ENCODE assay signal across 28 cellular contexts in the genomic region with DNA sequence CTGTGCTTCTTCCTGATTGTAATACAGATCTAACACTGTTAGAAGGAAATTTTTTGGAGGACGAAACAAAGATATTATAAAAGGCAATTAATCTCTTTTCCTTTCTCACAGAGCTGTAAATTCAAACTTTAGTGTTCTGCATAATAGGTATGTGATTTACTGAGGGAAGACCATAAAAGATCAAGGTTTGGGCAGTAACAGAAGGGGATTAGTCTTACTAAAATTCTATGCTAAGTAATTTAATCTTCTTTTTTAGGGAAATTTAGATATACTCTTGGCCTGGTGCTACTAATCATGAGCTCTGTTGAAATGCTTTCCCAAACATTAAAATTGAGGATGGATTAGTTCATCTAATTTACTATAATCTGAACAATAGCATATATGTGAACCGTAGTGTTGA.
"Had no signal": no experiment of that assay in that cellular context is flagged by ENCODE, and none has a peak within 500 bp of the region (broad histone marks: within the 10 kb centered on the region; RNA-seq: fewer than 3 reads in every experiment).

No MANE protein-coding gene starts in this region.

- H3K4me1 Mint-ChIP-seq: naive thymus-derived CD8-positive, alpha-beta T cell; neural crest cell had no signal

- H3K27ac ChIP-seq: left lung, lower lobe of right lung, pancreas, prostate gland, skin epidermis, suprapubic skin, thoracic aorta, tibial artery, upper lobe of right lung had no signal

- H3K27me3 ChIP-seq: left lung, pancreas, suprapubic skin, tibial artery, upper lobe of right lung had no signal

- H3K4me3 Mint-ChIP-seq: naive thymus-derived CD8-positive, alpha-beta T cell; nephron; neural crest cell; stimulated activated naive B cell treated with anti-CD40 and anti-IgM and Interleukin-4, amounts not matched to agents 10 μg/mL and 1 μg/mL and 100 μg/mL, for 72 hours had no signal

- H3K36me3 Mint-ChIP-seq: naive thymus-derived CD8-positive, alpha-beta T cell had no signal

- H3K27ac Mint-ChIP-seq: naive thymus-derived CD8-positive, alpha-beta T cell; nephron; stimulated activated naive B cell treated with anti-CD40 and anti-IgM and Interleukin-4, amounts not matched to agents 10 μg/mL and 1 μg/mL and 100 μg/mL, for 72 hours had no signal

- H3K9me3 Mint-ChIP-seq: nephron; neural crest cell; stimulated activated naive B cell treated with anti-CD40 and anti-IgM and Interleukin-4, amounts not matched to agents 10 μg/mL and 1 μg/mL and 100 μg/mL, for 72 hours had no signal

- H3K4me1 ChIP-seq: left lung, lower lobe of right lung, pancreas, prostate gland, suprapubic skin, tibial artery, upper lobe of right lung had no signal

- H3K36me3 ChIP-seq: left lung, lower lobe of right lung, pancreas, prostate gland, suprapubic skin, thoracic aorta, tibial artery, upper lobe of right lung had no signal

- H3K4me3 ChIP-seq: left lung, lower lobe of right lung, pancreas, prostate gland, skin epidermis, suprapubic skin, thoracic aorta, tibial artery, upper lobe of right lung had no signal

- ATAC-seq: left colon; left lung; lower lobe of right lung; naive thymus-derived CD8-positive, alpha-beta T cell; pancreas; right cardiac atrium; sciatic nerve; stimulated activated naive B cell treated with anti-CD40 and anti-IgM and Interleukin-4, amounts not matched to agents 10 μg/mL and 1 μg/mL and 100 μg/mL, for 72 hours; stimulated activated naive CD8-positive, alpha-beta T cell treated with anti-CD3 and anti-CD28 coated beads, Interleukin-15, Interleukin-2, amounts not matched to agents 100 U/mL and 50 U/mL, for 24 hours; upper lobe of right lung had no signal

- H3K9me3 ChIP-seq: left lung, lower lobe of right lung, pancreas, prostate gland, suprapubic skin, thoracic aorta, tibial artery, upper lobe of right lung had no signal

- DNase-seq: kidney glomerular epithelial cell; left colon; left lung; lower lobe of right lung; mammary epithelial cell; mesenchymal stem cell; naive thymus-derived CD8-positive, alpha-beta T cell; nucleus accumbens; pancreas; posterior cingulate gyrus; retina; right cardiac atrium; stimulated activated CD4-positive, alpha-beta T cell treated with anti-CD3 and anti-CD28 coated beads, Interleukin-12 subunit alpha, Interleukin-12 subunit beta, amount 100 ng/mL, for 4 hours; stimulated activated CD4-positive, alpha-beta T cell treated with anti-CD3 and anti-CD28 coated beads, Interleukin-15, amount 100 ng/mL, for 24 hours; stimulated activated CD4-positive, alpha-beta T cell treated with anti-CD3 and anti-CD28 coated beads, Interleukin-2, amount 100 ng/mL, for 24 hours; stimulated activated CD4-positive, alpha-beta T cell treated with anti-CD3 and anti-CD28 coated beads, Interleukin-4, amount 100 ng/mL, for 1 hour; stimulated activated naive B cell treated with anti-CD40 and anti-IgM and Interleukin-4, amounts not matched to agents 10 μg/mL and 1 μg/mL and 100 μg/mL, for 72 hours; stimulated activated naive CD8-positive, alpha-beta T cell treated with anti-CD3 and anti-CD28 coated beads, Interleukin-15, Interleukin-2, amounts not matched to agents 100 U/mL and 50 U/mL, for 24 hours; tibial artery; trophoblast cell; upper lobe of right lung had no signal
